1 cellular context compared by ENCODE assay signal in genomic region chr12:54214553-54215374, GRCh38.
TF ChIP-seq lines count a peak whose summit lies in the region.

No MANE protein-coding gene starts in this region.

TF ChIP-seq in HCT116, 20 proteins besides CTCF, POLR2A, EP300 and RAD21:
- TF ChIP-seq SIN3A (IDR thresholded peaks at IDR 0.05; ENCODE audit: low read depth): no peak
- no peak for TF ChIP-seq ATF3 (IDR thresholded peaks at IDR 0.05)
- TF ChIP-seq REST (IDR thresholded peaks at IDR 0.05; ENCODE audit: low read depth): no peak
- no peak for TF ChIP-seq SP1 (IDR thresholded peaks at IDR 0.05; ENCODE audit: low read depth)
- 0 out of 2 replicates have a peak, but pooled peaks have one; percentile 18 for TF ChIP-seq CBX3 (IDR thresholded peaks at IDR 0.05; ENCODE audit: low read depth)
- no peak for TF ChIP-seq ZFX (IDR thresholded peaks at IDR 0.05)
- no peak for TF ChIP-seq TCF7L2 (IDR thresholded peaks at IDR 0.05; ENCODE audit: borderline replicate concordance, extremely low read depth, insufficient read depth, insufficient read length)
- TF ChIP-seq JUND (IDR thresholded peaks at IDR 0.05): no peak
- no peak for TF ChIP-seq ELF1 (IDR thresholded peaks at IDR 0.05; ENCODE audit: borderline replicate concordance, low read depth)
- no peak for TF ChIP-seq EZH2 (IDR thresholded peaks at IDR 0.05)
- peak; percentile 46; the same call in 1 of the 2 replicates for TF ChIP-seq POLR2AphosphoS5 (IDR thresholded peaks at IDR 0.05; ENCODE audit: low read depth, low read length)
- no peak for TF ChIP-seq CEBPB (IDR thresholded peaks at IDR 0.05; ENCODE audit: low read depth)
- TF ChIP-seq MAX (IDR thresholded peaks at IDR 0.05): no peak
- no peak for TF ChIP-seq FOSL1 (IDR thresholded peaks at IDR 0.05; ENCODE audit: low read depth)
- peak; percentile 55 for TF ChIP-seq ZBTB33 (IDR thresholded peaks at IDR 0.05; ENCODE audit: extremely low read depth, insufficient replicate concordance, low read length)
- TF ChIP-seq SRF (IDR thresholded peaks at IDR 0.05; ENCODE audit: low read depth): no peak; the same call in 1 of the 2 replicates
- TF ChIP-seq YY1 (IDR thresholded peaks at IDR 0.05; ENCODE audit: extremely low read depth, insufficient replicate concordance, low read depth, low read length): peak; percentile 58
- no peak for TF ChIP-seq EZH2phosphoT487 (IDR thresholded peaks at IDR 0.05; ENCODE audit: borderline replicate concordance)
